In the genomic region with DNA sequence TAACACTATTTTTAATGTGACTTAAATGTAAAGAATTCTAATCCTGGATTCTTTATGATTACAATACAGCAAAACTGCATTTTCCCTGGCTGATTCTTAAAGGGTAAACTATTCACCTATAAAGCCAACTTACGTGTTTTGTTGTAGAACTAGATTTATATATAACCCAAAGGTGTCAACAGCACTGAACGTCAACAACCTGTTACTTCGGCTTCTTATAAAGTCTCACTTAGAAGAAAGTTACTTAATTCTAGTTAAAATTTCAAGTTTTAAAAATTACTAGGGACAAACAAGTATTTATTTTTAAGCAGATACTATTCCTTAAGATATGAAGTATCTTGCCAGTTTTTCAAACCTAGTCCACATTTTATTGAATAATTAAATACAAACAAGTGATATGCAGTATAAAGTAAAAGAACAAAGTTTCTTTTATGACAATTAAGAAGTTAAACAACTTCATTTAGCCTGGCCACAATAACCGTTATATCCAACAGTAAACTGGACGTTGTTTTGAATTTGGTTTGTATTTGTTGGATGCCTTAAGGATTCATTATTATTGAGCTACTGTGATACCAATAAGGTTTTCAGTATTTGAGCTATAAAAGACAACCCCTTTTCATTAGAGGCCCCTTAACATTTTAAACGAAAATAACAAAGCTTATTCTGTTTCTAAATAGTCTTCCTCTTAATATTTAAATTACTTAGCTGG, we compare ENCODE assay signal across 1 cellular context.
TF ChIP-seq lines count a peak whose summit lies in the region.

No MANE protein-coding gene starts in this region.

TF ChIP-seq in WTC11, 78 proteins besides CTCF, POLR2A, EP300 and RAD21 (continued from another document):
- TF ChIP-seq, protein P1, sequence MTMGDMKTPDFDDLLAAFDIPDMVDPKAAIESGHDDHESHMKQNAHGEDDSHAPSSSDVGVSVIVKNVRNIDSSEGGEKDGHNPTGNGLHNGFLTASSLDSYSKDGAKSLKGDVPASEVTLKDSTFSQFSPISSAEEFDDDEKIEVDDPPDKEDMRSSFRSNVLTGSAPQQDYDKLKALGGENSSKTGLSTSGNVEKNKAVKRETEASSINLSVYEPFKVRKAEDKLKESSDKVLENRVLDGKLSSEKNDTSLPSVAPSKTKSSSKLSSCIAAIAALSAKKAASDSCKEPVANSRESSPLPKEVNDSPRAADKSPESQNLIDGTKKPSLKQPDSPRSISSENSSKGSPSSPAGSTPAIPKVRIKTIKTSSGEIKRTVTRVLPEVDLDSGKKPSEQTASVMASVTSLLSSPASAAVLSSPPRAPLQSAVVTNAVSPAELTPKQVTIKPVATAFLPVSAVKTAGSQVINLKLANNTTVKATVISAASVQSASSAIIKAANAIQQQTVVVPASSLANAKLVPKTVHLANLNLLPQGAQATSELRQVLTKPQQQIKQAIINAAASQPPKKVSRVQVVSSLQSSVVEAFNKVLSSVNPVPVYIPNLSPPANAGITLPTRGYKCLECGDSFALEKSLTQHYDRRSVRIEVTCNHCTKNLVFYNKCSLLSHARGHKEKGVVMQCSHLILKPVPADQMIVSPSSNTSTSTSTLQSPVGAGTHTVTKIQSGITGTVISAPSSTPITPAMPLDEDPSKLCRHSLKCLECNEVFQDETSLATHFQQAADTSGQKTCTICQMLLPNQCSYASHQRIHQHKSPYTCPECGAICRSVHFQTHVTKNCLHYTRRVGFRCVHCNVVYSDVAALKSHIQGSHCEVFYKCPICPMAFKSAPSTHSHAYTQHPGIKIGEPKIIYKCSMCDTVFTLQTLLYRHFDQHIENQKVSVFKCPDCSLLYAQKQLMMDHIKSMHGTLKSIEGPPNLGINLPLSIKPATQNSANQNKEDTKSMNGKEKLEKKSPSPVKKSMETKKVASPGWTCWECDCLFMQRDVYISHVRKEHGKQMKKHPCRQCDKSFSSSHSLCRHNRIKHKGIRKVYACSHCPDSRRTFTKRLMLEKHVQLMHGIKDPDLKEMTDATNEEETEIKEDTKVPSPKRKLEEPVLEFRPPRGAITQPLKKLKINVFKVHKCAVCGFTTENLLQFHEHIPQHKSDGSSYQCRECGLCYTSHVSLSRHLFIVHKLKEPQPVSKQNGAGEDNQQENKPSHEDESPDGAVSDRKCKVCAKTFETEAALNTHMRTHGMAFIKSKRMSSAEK (CRISPR knock-in tag; IDR thresholded peaks at IDR 0.05; ENCODE audit: borderline replicate concordance): no peak
- TF ChIP-seq ZNF423 (CRISPR knock-in tag; IDR thresholded peaks at IDR 0.05): no peak
- TF ChIP-seq ATF1 (CRISPR knock-in tag; IDR thresholded peaks at IDR 0.05): no peak
- TF ChIP-seq ZNF121 (CRISPR knock-in tag; IDR thresholded peaks at IDR 0.05): no peak
- TF ChIP-seq ZNF232 (CRISPR knock-in tag; IDR thresholded peaks at IDR 0.05): no peak
- no peak for TF ChIP-seq SP1 (CRISPR knock-in tag; conservative IDR thresholded peaks at IDR 0.05)
- no peak for TF ChIP-seq ZBTB21 (CRISPR knock-in tag; IDR thresholded peaks at IDR 0.05; ENCODE audit: borderline replicate concordance)
- no peak for TF ChIP-seq ZNF416 (CRISPR knock-in tag; IDR thresholded peaks at IDR 0.05)
- TF ChIP-seq ZNF138 (CRISPR knock-in tag; conservative IDR thresholded peaks at IDR 0.05): no peak
- no peak for TF ChIP-seq E2F4 (CRISPR knock-in tag; IDR thresholded peaks at IDR 0.05; ENCODE audit: borderline replicate concordance, low read depth)
